Comparison of ENCODE assay signal across 8 cellular contexts in genomic region chr1:186155594-186155993, GRCh38.
DNase-seq lines count a peak whose midpoint lies in the region; ATAC-seq and TF ChIP-seq lines count a peak whose summit lies in the region.

No MANE protein-coding gene starts in this region.

- H3K9me3 ChIP-seq in spleen: no peaks in the 10 kb centered on the region

- H3K27ac ChIP-seq in spleen: peak overlapping the region in 3 of 8 donors; percentile 2 to 15 (median 14)

- H3K4me1 ChIP-seq in spleen: no peaks in the 10 kb centered on the region

- ATAC-seq in HG03378 (IDR thresholded peaks at IDR 0.05; ENCODE audit: unreplicated experiment): peak; percentile 81
- no peak for ATAC-seq in GM21737 (IDR thresholded peaks at IDR 0.05; ENCODE audit: unreplicated experiment)
- ATAC-seq in HG03571 (IDR thresholded peaks at IDR 0.05; ENCODE audit: unreplicated experiment): no peak

- TF ChIP-seq POLR2A in spleen (IDR thresholded peaks at IDR 0.05): no peak

- TF ChIP-seq CTCF in GM13976 (IDR thresholded peaks at IDR 0.05; ENCODE audit: borderline replicate concordance, control extremely low read depth, extremely low read depth, insufficient read depth, missing control alignments) (no peak), spleen (IDR thresholded peaks at IDR 0.05 in 8 of 11, conservative IDR thresholded peaks at IDR 0.05 in 3 of 11) (peak in 6 of 11 experiments; percentile 25 to 43 (median 34))

- in situ Hi-C loops in GM13976 (cut with MboI; ENCODE audit: low sequenced_read_pairs, unreplicated experiment): no loop called here

- 46 to 85% (median 79%) methylated on average over 1 of the region's 1 CpG for WGBS in spleen, 5 donors

- intact Hi-C loops in spleen (cut with DNase I; ENCODE audit: low total_unique reads): no loop called here

- DNase-seq in AG08396 (ENCODE audit: low spot score) (peak; percentile 29), GM13976 (ENCODE audit: low spot score) (peak; percentile 24), RPMI8226 (peak; percentile 50), fibroblast of gingiva (ENCODE audit: low read depth) (peak; percentile 72), spleen (no peak)

- no peaks in the 10 kb centered on the region for H3K27me3 ChIP-seq in spleen (replicated peaks in 1 of 7)

- no peak overlapping the region for H3K4me3 ChIP-seq in spleen

- no peaks in the 10 kb centered on the region for H3K36me3 ChIP-seq in spleen
